In the genomic region with DNA sequence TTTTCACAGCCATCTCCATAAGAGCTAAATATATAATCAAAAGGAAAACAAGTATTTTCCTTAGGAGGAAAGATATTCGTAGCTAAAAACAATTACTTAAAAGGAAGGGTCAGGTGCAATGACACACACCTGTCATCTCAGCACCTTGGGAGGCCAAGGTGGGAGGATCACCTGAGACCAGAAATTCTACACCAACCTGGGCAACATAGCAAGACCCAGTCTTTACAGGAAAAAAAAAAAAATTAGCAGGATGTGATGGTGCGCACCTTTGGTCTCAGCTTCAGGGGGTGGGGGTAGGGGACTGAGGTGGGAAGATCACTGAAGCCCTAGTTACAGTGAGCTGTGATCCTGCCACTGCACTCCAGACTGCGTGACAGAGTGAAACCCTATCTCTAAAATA, we compare ENCODE assay signal across 1 cellular context.
TF ChIP-seq lines count a peak whose summit lies in the region.

No MANE protein-coding gene starts in this region.

TF ChIP-seq in GM12878, 131 proteins besides CTCF, POLR2A, EP300 and RAD21:
- TF ChIP-seq FOS (IDR thresholded peaks at IDR 0.05; ENCODE audit: borderline replicate concordance, extremely low read depth, insufficient read length) (no peak), ZNF274 (IDR thresholded peaks at IDR 0.05; ENCODE audit: insufficient read depth, insufficient read length) (no peak), RELB (IDR thresholded peaks at IDR 0.05; ENCODE audit: low read depth) (no peak), NBN (IDR thresholded peaks at IDR 0.05) (no peak), TCF7 (IDR thresholded peaks at IDR 0.05; ENCODE audit: borderline replicate concordance) (no peak), CBFB (IDR thresholded peaks at IDR 0.05; ENCODE audit: low read depth) (no peak), BCL11A (IDR thresholded peaks at IDR 0.05; ENCODE audit: low read depth, low read length) (no peak)
TF ChIP-seq in GM12878: peak in this region for 0.
